21 cellular contexts compared by ENCODE assay signal in genomic region chr10:57314046-57314445, GRCh38.
"Had no signal": no experiment of that assay in that cellular context is flagged by ENCODE, and none has a peak within 500 bp of the region (broad histone marks: within the 10 kb centered on the region; RNA-seq: fewer than 3 reads in every experiment).

No MANE protein-coding gene starts in this region.

- H3K27me3 ChIP-seq: MG63 had no signal

- FAIRE-seq: HepG2 had no signal

- H3K27ac ChIP-seq: RWPE1 had no signal

- H3K4me3 ChIP-seq: MG63 had no signal

- H3K36me3 ChIP-seq: MG63 had no signal

- DNase-seq: IMR-90, Karpas-422, KG1, MG63, NCI-H1092, NCI-H1105 treated with DMSO at 0.1 percent for 48 hours, NCI-H1417 treated with DMSO at 0.1 percent for 48 hours, NCI-H187, NCI-H2029, NCI-H2081 treated with DMSO at 0.1 percent for 48 hours, NCI-H2171, NCI-H226, NCI-H446, NCI-H510A, NCI-H524 treated with DMSO at 0.1 percent for 48 hours, NCI-H69, NCI-H774, PC-3, SHP77 had no signal

- H3K9me3 ChIP-seq: MG63 had no signal
